Comparison of ENCODE assay signal across 12 cellular contexts in genomic region chr11:122441702-122442092, GRCh38.
DNase-seq lines count a peak whose midpoint lies in the region; ATAC-seq and TF ChIP-seq lines count a peak whose summit lies in the region.
"Had no signal": no experiment of that assay in that cellular context is flagged by ENCODE, and none has a peak within 500 bp of the region (broad histone marks: within the 10 kb centered on the region; RNA-seq: fewer than 3 reads in every experiment).

No MANE protein-coding gene starts in this region.

- peak overlapping the region; percentile 60 for H3K4me3 ChIP-seq in HUES48 (ENCODE audit: low read depth, low read length)
- peak overlapping the region; percentile 10 for H3K4me3 ChIP-seq in RWPE2 (ENCODE audit: severe bottlenecking)
- H3K4me3 ChIP-seq in iPS-18a (ENCODE audit: low read length): peak overlapping the region; percentile 58
- H3K4me3 ChIP-seq in subcutaneous abdominal adipose tissue (ENCODE audit: low read depth in 1 of 5, low read length in 5 of 5): peak overlapping the region; percentile 63 to 75 (median 68)

- peaks cover 4% of the 10 kb centered on the region for H3K27me3 ChIP-seq in HUES48 (ENCODE audit: control insufficient read depth, insufficient read depth, low read length)
- no peaks in the 10 kb centered on the region for H3K27me3 ChIP-seq in RWPE2 (ENCODE audit: insufficient read depth, poor library complexity, severe bottlenecking)
- no peaks in the 10 kb centered on the region for H3K27me3 ChIP-seq in iPS-18a (ENCODE audit: control insufficient read depth, insufficient read depth, low read length)
- no peaks in the 10 kb centered on the region for H3K27me3 ChIP-seq in subcutaneous abdominal adipose tissue (ENCODE audit: control insufficient read depth in 5 of 5, insufficient read depth in 4 of 5, low read length in 5 of 5)

- DNase-seq in RWPE2 (ENCODE audit: low spot score) (no peak), H4 (ENCODE audit: low spot score) (no peak), GM13977 (ENCODE audit: low spot score) (no peak), KG1 (lab: John Stamatoyannopoulos, UW) (no peak)
- DNase-seq: activated naive CD4-positive, alpha-beta T cell treated with anti-CD3 and anti-CD28 coated beads for 36 hours; HFFc6; SHP77 had no signal

- H3K27ac ChIP-seq in HUES48 (ENCODE audit: low read depth, low read length) (peak overlapping the region; percentile 93), RWPE2 (ENCODE audit: poor library complexity, severe bottlenecking) (no peak overlapping the region), iPS-18a (ENCODE audit: low read length) (no peak overlapping the region), subcutaneous abdominal adipose tissue (ENCODE audit: low read depth, low read length) (peak overlapping the region; percentile 54)

- H3K9me3 ChIP-seq in HUES48 (ENCODE audit: control insufficient read depth, insufficient read depth, low read length) (no peaks in the 10 kb centered on the region), RWPE2 (ENCODE audit: severe bottlenecking) (no peaks in the 10 kb centered on the region), iPS-18a (ENCODE audit: control insufficient read depth, low read depth, low read length) (no peaks in the 10 kb centered on the region), subcutaneous abdominal adipose tissue (ENCODE audit: control insufficient read depth in 5 of 5, low read length in 5 of 5) (no peaks in the 10 kb centered on the region)

- TF ChIP-seq CTCF in RWPE2 (IDR thresholded peaks at IDR 0.05; ENCODE audit: poor library complexity, severe bottlenecking): no peak
- no peak for TF ChIP-seq CTCF in GM13977 (IDR thresholded peaks at IDR 0.05; ENCODE audit: extremely low read depth, insufficient read depth, missing control alignments)

- ATAC-seq in RWPE2 (ENCODE audit: low read depth) (no peak), GM19455 (IDR thresholded peaks at IDR 0.05; ENCODE audit: unreplicated experiment) (no peak)
- ATAC-seq: left colon had no signal

- in situ Hi-C loops in GM13977 (cut with MboI; ENCODE audit: low pct_unique_long_range_greater_than_20kb, low sequenced_read_pairs, unreplicated experiment): no loop called here

- peaks cover 35% of the 10 kb centered on the region for H3K4me1 ChIP-seq in HUES48 (ENCODE audit: control insufficient read depth, insufficient read depth, low read length)
- H3K4me1 ChIP-seq in RWPE2 (ENCODE audit: insufficient read depth, poor library complexity, severe bottlenecking): peaks cover 4% of the 10 kb centered on the region
- H3K4me1 ChIP-seq in iPS-18a (ENCODE audit: control insufficient read depth, low read depth, low read length): peaks cover 24% of the 10 kb centered on the region
- H3K4me1 ChIP-seq in subcutaneous abdominal adipose tissue (ENCODE audit: control insufficient read depth in 5 of 5, insufficient read depth in 5 of 5, low read length in 5 of 5): peaks cover 5 to 23% (median 19%) of the 10 kb centered on the region in 5 donors

- no peaks in the 10 kb centered on the region for H3K36me3 ChIP-seq in HUES48 (ENCODE audit: control insufficient read depth, insufficient read depth, low read length)
- H3K36me3 ChIP-seq in RWPE2 (ENCODE audit: low read depth): no peaks in the 10 kb centered on the region
- H3K36me3 ChIP-seq in iPS-18a (ENCODE audit: control insufficient read depth, low read depth, low read length): no peaks in the 10 kb centered on the region
- H3K36me3 ChIP-seq in subcutaneous abdominal adipose tissue (ENCODE audit: control insufficient read depth in 5 of 5, insufficient read depth in 5 of 5, low read length in 5 of 5): no peaks in the 10 kb centered on the region

- H3K9ac ChIP-seq in HUES48 (ENCODE audit: low read depth, low read length) (no peak overlapping the region), iPS-18a (ENCODE audit: low read length) (peak overlapping the region; percentile 34), subcutaneous abdominal adipose tissue (ENCODE audit: low read length in 5 of 5) (peak overlapping the region in 2 of 5 donors; percentile 4 to 5)

Comparison
In these comparisons a context has a peak if more than half of its experiments do, and no peak if none do; other contexts are left out.
1. H3K27ac ChIP-seq: peak in HUES48 (single experiment) and subcutaneous abdominal adipose tissue (single experiment); none in RWPE2 (single experiment) and iPS-18a (single experiment).
2. H3K4me3 ChIP-seq: peak in every context shown above with its lines; median percentile 68 in subcutaneous abdominal adipose tissue; 60 in HUES48; 58 in iPS-18a; 10 in RWPE2.